Comparison of ENCODE assay signal across 3 cellular contexts in genomic region chr13:113117335-113117872, GRCh38.
TF ChIP-seq lines count a peak whose summit lies in the region.

No MANE protein-coding gene starts in this region.

TF ChIP-seq in IMR-90, 13 proteins besides CTCF, POLR2A, EP300 and RAD21:
- TF ChIP-seq CEBPB (IDR thresholded peaks at IDR 0.05; ENCODE audit: low read depth, low read length) (peak; percentile 83), MAFK (IDR thresholded peaks at IDR 0.05; ENCODE audit: low read depth, low read length) (no peak)

TF ChIP-seq in HepG2, 621 proteins besides CTCF, POLR2A, EP300 and RAD21:
- TF ChIP-seq HNRNPLL (IDR thresholded peaks at IDR 0.05; ENCODE audit: low read depth, low read length, poor library complexity, severe bottlenecking) (no peak), FOSL2 (CRISPR knock-in tag; IDR thresholded peaks at IDR 0.05) (peak; percentile 77), CEBPB (IDR thresholded peaks at IDR 0.05; ENCODE audit: borderline replicate concordance, low read depth, low read length) (peak; percentile 59), DR1 (CRISPR knock-in tag; IDR thresholded peaks at IDR 0.05) (no peak), ZNF652 (CRISPR knock-in tag; IDR thresholded peaks at IDR 0.05; ENCODE audit: borderline replicate concordance, low read depth) (no peak), ZNF616 (CRISPR knock-in tag; IDR thresholded peaks at IDR 0.05; ENCODE audit: low read depth) (no peak), CBX5 (CRISPR knock-in tag; IDR thresholded peaks at IDR 0.05; ENCODE audit: borderline replicate concordance) (no peak), ZNF296 (CRISPR knock-in tag; conservative IDR thresholded peaks at IDR 0.05) (no peak), KDM2A (CRISPR knock-in tag; IDR thresholded peaks at IDR 0.05; ENCODE audit: borderline replicate concordance, low read depth) (0 out of 2 replicates have a peak, but pooled peaks have one; percentile 3), ZNF460 (CRISPR knock-in tag; IDR thresholded peaks at IDR 0.05; ENCODE audit: borderline replicate concordance) (no peak), USF2 (IDR thresholded peaks at IDR 0.05; ENCODE audit: low read depth, low read length) (no peak), USF2 (CRISPR knock-in tag; IDR thresholded peaks at IDR 0.05; ENCODE audit: borderline replicate concordance) (no peak), NCOA2 (CRISPR knock-in tag; IDR thresholded peaks at IDR 0.05) (no peak), ZNF274 (CRISPR knock-in tag; IDR thresholded peaks at IDR 0.05) (no peak), MBNL3 (CRISPR knock-in tag; conservative IDR thresholded peaks at IDR 0.05) (no peak)
- TF ChIP-seq, protein P1, sequence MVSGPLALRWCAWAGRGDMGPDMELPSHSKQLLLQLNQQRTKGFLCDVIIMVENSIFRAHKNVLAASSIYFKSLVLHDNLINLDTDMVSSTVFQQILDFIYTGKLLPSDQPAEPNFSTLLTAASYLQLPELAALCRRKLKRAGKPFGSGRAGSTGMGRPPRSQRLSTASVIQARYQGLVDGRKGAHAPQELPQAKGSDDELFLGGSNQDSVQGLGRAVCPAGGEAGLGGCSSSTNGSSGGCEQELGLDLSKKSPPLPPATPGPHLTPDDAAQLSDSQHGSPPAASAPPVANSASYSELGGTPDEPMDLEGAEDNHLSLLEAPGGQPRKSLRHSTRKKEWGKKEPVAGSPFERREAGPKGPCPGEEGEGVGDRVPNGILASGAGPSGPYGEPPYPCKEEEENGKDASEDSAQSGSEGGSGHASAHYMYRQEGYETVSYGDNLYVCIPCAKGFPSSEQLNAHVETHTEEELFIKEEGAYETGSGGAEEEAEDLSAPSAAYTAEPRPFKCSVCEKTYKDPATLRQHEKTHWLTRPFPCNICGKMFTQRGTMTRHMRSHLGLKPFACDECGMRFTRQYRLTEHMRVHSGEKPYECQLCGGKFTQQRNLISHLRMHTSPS (CRISPR knock-in tag; IDR thresholded peaks at IDR 0.05; ENCODE audit: low read depth) = no peak
- TF ChIP-seq, protein P2, sequence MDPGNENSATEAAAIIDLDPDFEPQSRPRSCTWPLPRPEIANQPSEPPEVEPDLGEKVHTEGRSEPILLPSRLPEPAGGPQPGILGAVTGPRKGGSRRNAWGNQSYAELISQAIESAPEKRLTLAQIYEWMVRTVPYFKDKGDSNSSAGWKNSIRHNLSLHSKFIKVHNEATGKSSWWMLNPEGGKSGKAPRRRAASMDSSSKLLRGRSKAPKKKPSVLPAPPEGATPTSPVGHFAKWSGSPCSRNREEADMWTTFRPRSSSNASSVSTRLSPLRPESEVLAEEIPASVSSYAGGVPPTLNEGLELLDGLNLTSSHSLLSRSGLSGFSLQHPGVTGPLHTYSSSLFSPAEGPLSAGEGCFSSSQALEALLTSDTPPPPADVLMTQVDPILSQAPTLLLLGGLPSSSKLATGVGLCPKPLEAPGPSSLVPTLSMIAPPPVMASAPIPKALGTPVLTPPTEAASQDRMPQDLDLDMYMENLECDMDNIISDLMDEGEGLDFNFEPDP (CRISPR knock-in tag; conservative IDR thresholded peaks at IDR 0.05) = no peak
TF ChIP-seq in HepG2: peak in this region for 3.

TF ChIP-seq in HEK293T, 16 proteins besides CTCF, POLR2A, EP300 and RAD21:
- no peak for TF ChIP-seq BHLHE40 (IDR thresholded peaks at IDR 0.05; ENCODE audit: borderline replicate concordance)
